In the genomic region with DNA sequence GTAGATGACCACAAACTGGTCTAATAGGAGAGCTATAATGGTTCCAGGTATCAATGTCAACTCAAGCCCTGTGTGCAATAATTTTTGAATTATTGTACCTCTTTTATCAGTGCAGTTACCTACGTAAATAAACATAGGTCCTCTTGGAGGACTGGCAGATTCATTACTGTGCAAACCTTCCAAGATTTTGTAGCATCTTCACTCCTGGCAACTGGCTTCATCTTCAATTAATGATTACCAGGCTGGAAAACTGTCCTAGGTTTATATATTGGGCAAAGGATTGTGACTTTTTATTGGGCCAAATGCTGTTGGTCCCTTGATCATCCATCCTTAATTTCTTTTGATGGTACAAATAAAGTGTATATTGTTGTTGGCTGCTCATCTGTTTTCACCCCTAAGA, we compare ENCODE assay signal across 4 cellular contexts. TPM values are rescaled to one million over a fixed set of nuclear protein-coding genes. Genes with fewer than 3 reads are reported as not detected.
"Had no signal": no experiment of that assay in that cellular context is flagged by ENCODE, and none has a peak within 500 bp of the region (broad histone marks: within the 10 kb centered on the region; RNA-seq: fewer than 3 reads in every experiment).

No MANE protein-coding gene starts in this region.

- H3K4me3 ChIP-seq: GM12878 had no signal

- DNase-seq: GDM1, GF-D8 had no signal

- ATAC-seq: GM12878 had no signal

RNA-seq across cellular contexts. Expression of a gene that starts 35.6 kb away (rescaled TPM):
- total RNA-seq: G401 had no signal

RNA-seq across cellular contexts. Expression of a gene that starts 51.0 kb away (rescaled TPM):
- total RNA-seq: G401 had no signal
